ENCODE assay signal across 18 cellular contexts in the genomic region with DNA sequence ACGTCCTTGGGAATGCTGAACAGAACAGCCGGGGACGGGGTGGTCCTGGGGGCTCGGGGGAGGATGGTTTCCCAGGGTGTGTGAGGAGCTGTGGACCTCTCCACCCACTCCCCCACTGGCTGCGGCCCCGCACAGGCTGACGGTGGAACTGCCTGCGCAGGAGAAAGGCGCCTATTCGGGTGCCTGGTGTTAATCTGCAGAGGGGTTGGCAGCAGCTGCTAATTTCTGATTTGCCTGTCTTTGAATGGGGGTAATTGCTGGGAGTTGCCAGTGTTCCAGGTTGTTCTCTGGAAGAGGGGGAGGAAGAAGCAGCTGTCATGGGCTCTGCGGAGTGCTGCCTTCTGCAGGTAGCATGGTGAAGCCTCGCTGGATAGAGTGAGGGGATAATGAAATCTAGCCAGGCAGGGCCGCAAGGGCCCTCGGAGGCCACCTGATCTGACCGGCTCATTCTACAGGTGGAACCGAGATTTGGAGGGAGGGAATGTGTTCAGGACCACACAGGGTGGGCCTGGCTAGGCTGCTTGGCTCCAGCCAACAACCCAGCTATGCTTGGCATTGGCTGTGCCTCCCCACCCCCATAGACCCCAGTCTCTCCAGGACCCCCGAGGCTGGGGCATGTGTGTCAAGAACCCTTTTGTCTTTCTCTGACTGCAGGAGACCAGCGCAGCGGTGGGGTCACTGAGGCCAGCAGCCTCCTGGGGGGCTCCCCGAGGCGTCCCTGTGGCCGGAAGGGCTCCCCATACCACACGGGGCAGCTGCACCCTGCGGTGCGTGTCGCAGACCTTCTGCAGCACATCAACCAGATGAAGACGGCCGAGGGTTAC.
A peak's percentile ranks its signal among the peaks of the same experiment; 100 is the strongest.
DNase-seq lines count a peak whose midpoint lies in the region; TF ChIP-seq lines count a peak whose summit lies in the region.
"Had no signal": no experiment of that assay in that cellular context is flagged by ENCODE, and none has a peak within 500 bp of the region (broad histone marks: within the 10 kb centered on the region; RNA-seq: fewer than 3 reads in every experiment).

No MANE protein-coding gene starts in this region.

- no peak overlapping the region for H3K4me3 Mint-ChIP-seq in glutamatergic neuron (ENCODE audit: unreplicated experiment)
- H3K4me3 Mint-ChIP-seq: CD8-positive, alpha-beta memory T cell had no signal

- DNase-seq in D341Med (ENCODE audit: low spot score) (peak; percentile 64), NCI-H526 treated with DMSO at 0.1 percent for 48 hours (lab: John Stamatoyannopoulos, UW) (peak; percentile 18), glutamatergic neuron (peak; percentile 11), osteoblast (ENCODE audit: insufficient read length, low spot score, missing footprints) (peak; percentile 76), HK-2 (ENCODE audit: unreplicated experiment) (no peak), RPMI8226 (no peak), NCI-H146 (lab: John Stamatoyannopoulos, UW) (no peak)
- DNase-seq: CD8-positive, alpha-beta memory T cell; DMS79; KBM-7; NCI-H1105; NCI-H1694; NCI-H2107; NCI-H510A; NCI-H82; PC-9 had no signal

- H3K36me3 Mint-ChIP-seq in glutamatergic neuron (ENCODE audit: unreplicated experiment), result peaks cover 4% of the 10 kb centered on the region
- H3K36me3 Mint-ChIP-seq: CD8-positive, alpha-beta memory T cell had no signal

- H3K27me3 ChIP-seq in osteoblast (ENCODE audit: insufficient read depth, low read length), result no peaks in the 10 kb centered on the region
- H3K27me3 ChIP-seq: SJSA1 had no signal

- H3K27ac ChIP-seq in osteoblast (ENCODE audit: low read depth, low read length), result no peak overlapping the region
- H3K27ac ChIP-seq: A549, PC-9, SJSA1 had no signal

- H3K9me3 ChIP-seq in osteoblast (ENCODE audit: low read depth, low read length), result no peaks in the 10 kb centered on the region
- H3K9me3 ChIP-seq: A549, SJSA1 had no signal

- TF ChIP-seq CTCF in glutamatergic neuron (IDR thresholded peaks at IDR 0.05; ENCODE audit: partially characterized antibody, unreplicated experiment) (no peak), osteoblast (IDR thresholded peaks at IDR 0.05; ENCODE audit: extremely low read depth, low read depth, low read length) (no peak)

- H3K4me1 Mint-ChIP-seq in glutamatergic neuron (ENCODE audit: low read depth, unreplicated experiment), result no peaks in the 10 kb centered on the region
- H3K4me1 Mint-ChIP-seq: CD8-positive, alpha-beta memory T cell had no signal

- no peaks in the 10 kb centered on the region for H4K20me1 ChIP-seq in osteoblast (ENCODE audit: insufficient read depth, low read length)

- no peak overlapping the region for H3K4me3 ChIP-seq in osteoblast (ENCODE audit: insufficient read depth, low read length)
- H3K4me3 ChIP-seq: A549, PC-9, SJSA1 had no signal

- H3K36me3 ChIP-seq in osteoblast (ENCODE audit: insufficient read depth, low read length), result no peaks in the 10 kb centered on the region
- H3K36me3 ChIP-seq: SJSA1 had no signal

- peaks cover 7% of the 10 kb centered on the region for H3K9me3 Mint-ChIP-seq in glutamatergic neuron (ENCODE audit: unreplicated experiment)
- H3K9me3 Mint-ChIP-seq: CD8-positive, alpha-beta memory T cell had no signal

- no peak overlapping the region for H2AFZ ChIP-seq in osteoblast (ENCODE audit: low read length)
- H2AFZ ChIP-seq: PC-9 had no signal

- H3K27me3 Mint-ChIP-seq in glutamatergic neuron (ENCODE audit: unreplicated experiment), result peaks cover 7% of the 10 kb centered on the region

- H3K4me2 ChIP-seq in osteoblast (ENCODE audit: insufficient read depth, low read length), result no peak overlapping the region
- H3K4me2 ChIP-seq: A549, PC-9 had no signal

- no peaks in the 10 kb centered on the region for H3K79me2 ChIP-seq in osteoblast (ENCODE audit: insufficient read depth, low read length)

- H3K4me1 ChIP-seq in osteoblast (ENCODE audit: insufficient read depth, low read length), result no peaks in the 10 kb centered on the region
- H3K4me1 ChIP-seq: A549, SJSA1 had no signal

- H3K27ac Mint-ChIP-seq in glutamatergic neuron (ENCODE audit: unreplicated experiment), result no peak overlapping the region
- H3K27ac Mint-ChIP-seq: CD8-positive, alpha-beta memory T cell had no signal

Comparison
In these comparisons a context has a peak if more than half of its experiments do, and no peak if none do; other contexts are left out.
1. DNase-seq: peak in D341Med (single experiment), NCI-H526 treated with DMSO at 0.1 percent for 48 hours (single experiment), glutamatergic neuron (single experiment) and osteoblast (single experiment); none in HK-2 (single experiment), RPMI8226 (single experiment) and NCI-H146 (single experiment).